Comparison of ENCODE assay signal across 8 cellular contexts in genomic region chr17:17300624-17301568, GRCh38. TPM values are rescaled to one million over a fixed set of nuclear protein-coding genes. Genes with fewer than 3 reads are reported as not detected.
DNase-seq lines count a peak whose midpoint lies in the region; ATAC-seq, FAIRE-seq and TF ChIP-seq lines count a peak whose summit lies in the region.

No MANE protein-coding gene starts in this region.

- WGBS in smooth muscle cell (ENCODE audit: low lambda C conversion rate): 4% methylated on average over 35 of the region's 35 CpGs

- no peaks in the 10 kb centered on the region for H3K27me3 ChIP-seq in astrocyte (ENCODE audit: insufficient read depth, low read length)
- peaks cover 12% of the 10 kb centered on the region for H3K27me3 ChIP-seq in iPS-18a (ENCODE audit: control insufficient read depth, insufficient read depth, low read length)
- H3K27me3 ChIP-seq in smooth muscle cell (ENCODE audit: low read depth): no peaks in the 10 kb centered on the region

- no peaks in the 10 kb centered on the region for H3K27me3 Mint-ChIP-seq in astrocyte (ENCODE audit: low read depth, unreplicated experiment)

- H2AFZ ChIP-seq in astrocyte (ENCODE audit: low read depth, low read length): peak overlapping the region; percentile 74
- peak overlapping the region; percentile 73 for H2AFZ ChIP-seq in smooth muscle cell (ENCODE audit: low read depth)

- no peak overlapping the region for H3K27ac Mint-ChIP-seq in astrocyte (ENCODE audit: unreplicated experiment)

- H3K79me2 ChIP-seq in astrocyte (ENCODE audit: insufficient read depth, low read length) (no peaks in the 10 kb centered on the region), smooth muscle cell (ENCODE audit: low read depth) (no peaks in the 10 kb centered on the region)

- H4K20me1 ChIP-seq in astrocyte (ENCODE audit: insufficient read depth, low read length): no peaks in the 10 kb centered on the region
- H4K20me1 ChIP-seq in smooth muscle cell (ENCODE audit: low read depth): no peaks in the 10 kb centered on the region

- H3K9me3 ChIP-seq in astrocyte (ENCODE audit: insufficient read depth, low read depth, low read length) (no peaks in the 10 kb centered on the region), iPS-18a (ENCODE audit: control insufficient read depth, low read depth, low read length) (no peaks in the 10 kb centered on the region), smooth muscle cell (replicated peaks; ENCODE audit: low read depth) (no peaks in the 10 kb centered on the region)

- H3F3A ChIP-seq in smooth muscle cell (ENCODE audit: low read depth): peaks cover 5% of the 10 kb centered on the region

- no peak overlapping the region for H3K27ac ChIP-seq in astrocyte (ENCODE audit: low read depth, low read length)
- no peak overlapping the region for H3K27ac ChIP-seq in iPS-18a (ENCODE audit: low read length)
- peak overlapping the region; percentile 20 for H3K27ac ChIP-seq in smooth muscle cell (ENCODE audit: low read depth)

- H3K4me1 ChIP-seq in astrocyte (ENCODE audit: insufficient read depth, low read length) (peaks cover 4% of the 10 kb centered on the region), iPS-18a (ENCODE audit: control insufficient read depth, low read depth, low read length) (peaks cover 4% of the 10 kb centered on the region), smooth muscle cell (ENCODE audit: low read depth) (no peaks in the 10 kb centered on the region)

- TF ChIP-seq POLR2A in H54 (IDR thresholded peaks at IDR 0.05; ENCODE audit: low read depth, low read length): 0 out of 2 replicates have a peak, but pooled peaks have one; percentile 17

- TF ChIP-seq CTCF in astrocyte (IDR thresholded peaks at IDR 0.05; ENCODE audit: insufficient read depth, low read depth, low read length) (no peak), smooth muscle cell (IDR thresholded peaks at IDR 0.05; ENCODE audit: borderline replicate concordance, insufficient read depth, poor library complexity, severe bottlenecking) (no peak)

- H3K36me3 Mint-ChIP-seq in astrocyte (ENCODE audit: low read depth, unreplicated experiment): peaks cover 2% of the 10 kb centered on the region

- H3K4me2 ChIP-seq in astrocyte (ENCODE audit: low read length) (peak overlapping the region; percentile 81), smooth muscle cell (peak overlapping the region; percentile 73)

- H3K9me3 Mint-ChIP-seq in astrocyte (ENCODE audit: unreplicated experiment): no peaks in the 10 kb centered on the region

- peak overlapping the region; percentile 34 for H3K4me3 Mint-ChIP-seq in astrocyte (ENCODE audit: unreplicated experiment)

- DNase-seq in H54 (ENCODE audit: insufficient read length, low spot score) (peak; percentile 78), SW 1271 (lab: John Stamatoyannopoulos, UW) (peak; percentile 53 to 66), astrocyte (ENCODE audit: low read depth) (peak; percentile 33), smooth muscle cell (lab: John Stamatoyannopoulos, UW; ENCODE audit: unreplicated experiment) (peak; percentile 53), kidney glomerular epithelial cell (lab: John Stamatoyannopoulos, UW) (no peak), COLO829 (ENCODE audit: low spot score) (no peak)

- H3K9ac ChIP-seq in astrocyte (ENCODE audit: low read length) (peak overlapping the region; percentile 8), iPS-18a (ENCODE audit: low read length) (peak overlapping the region; percentile 36), smooth muscle cell (ENCODE audit: low read depth) (no peak overlapping the region)

- peaks cover 3% of the 10 kb centered on the region for H3K4me1 Mint-ChIP-seq in astrocyte (ENCODE audit: low read depth, unreplicated experiment)

- FAIRE-seq in H54 (lab: Jason Lieb, UNC): no peak
- no peak for FAIRE-seq in astrocyte (lab: Jason Lieb, UNC)

- H3K4me3 ChIP-seq in astrocyte (ENCODE audit: insufficient read depth, low read depth, low read length): peak overlapping the region; percentile 39
- H3K4me3 ChIP-seq in iPS-18a (ENCODE audit: low read length): peak overlapping the region; percentile 74
- H3K4me3 ChIP-seq in smooth muscle cell: peak overlapping the region; percentile 39

- H3K36me3 ChIP-seq in astrocyte (ENCODE audit: insufficient read depth, low read length): no peaks in the 10 kb centered on the region
- H3K36me3 ChIP-seq in iPS-18a (ENCODE audit: control insufficient read depth, low read depth, low read length): no peaks in the 10 kb centered on the region
- no peaks in the 10 kb centered on the region for H3K36me3 ChIP-seq in smooth muscle cell (ENCODE audit: low read depth)

- ATAC-seq in GM18858 (IDR thresholded peaks at IDR 0.05; ENCODE audit: unreplicated experiment): no peak

RNA-seq across cellular contexts. Expression of gene NT5M, which starts 2.3 kb away (rescaled TPM):
- 1.5 and 1.6 TPM in 2 replicates for total RNA-seq in astrocyte
- 2.5 and 4.5 TPM in 2 replicates for total RNA-seq in smooth muscle cell
- polyA plus RNA-seq in smooth muscle cell: 6.1 and 7.5 TPM in 2 replicates

RNA-seq across cellular contexts. Expression of gene COPS3, which starts 19.9 kb away (rescaled TPM):
- total RNA-seq in astrocyte (68.3 and 76.8 TPM in 2 replicates), smooth muscle cell (77.0 and 107 TPM in 2 replicates)
- polyA plus RNA-seq in smooth muscle cell: 68.3 and 76.4 TPM in 2 replicates

Comparison
In these comparisons a context has a peak if more than half of its experiments do, and no peak if none do; other contexts are left out.
1. DNase-seq: peak in H54 (single experiment), SW 1271 (2 of 2), astrocyte (single experiment) and smooth muscle cell (single experiment); none in kidney glomerular epithelial cell (single experiment) and COLO829 (single experiment).
2. Peak in every context shown above with its lines, with median percentiles within 50 percentile points of each other: H3K4me3 ChIP-seq.